1 cellular context compared by ENCODE assay signal in genomic region chr3:126446301-126446700, GRCh38.
TF ChIP-seq lines count a peak whose summit lies in the region.

No MANE protein-coding gene starts in this region.

TF ChIP-seq in SK-N-SH treated with all-trans-retinoic acid at 6 μM for 48 hours, 23 proteins besides CTCF, POLR2A, EP300 and RAD21 (continued from another document):
- no peak for TF ChIP-seq CSRNP3 (CRISPR knock-in tag; IDR thresholded peaks at IDR 0.05)
